In the genomic region with DNA sequence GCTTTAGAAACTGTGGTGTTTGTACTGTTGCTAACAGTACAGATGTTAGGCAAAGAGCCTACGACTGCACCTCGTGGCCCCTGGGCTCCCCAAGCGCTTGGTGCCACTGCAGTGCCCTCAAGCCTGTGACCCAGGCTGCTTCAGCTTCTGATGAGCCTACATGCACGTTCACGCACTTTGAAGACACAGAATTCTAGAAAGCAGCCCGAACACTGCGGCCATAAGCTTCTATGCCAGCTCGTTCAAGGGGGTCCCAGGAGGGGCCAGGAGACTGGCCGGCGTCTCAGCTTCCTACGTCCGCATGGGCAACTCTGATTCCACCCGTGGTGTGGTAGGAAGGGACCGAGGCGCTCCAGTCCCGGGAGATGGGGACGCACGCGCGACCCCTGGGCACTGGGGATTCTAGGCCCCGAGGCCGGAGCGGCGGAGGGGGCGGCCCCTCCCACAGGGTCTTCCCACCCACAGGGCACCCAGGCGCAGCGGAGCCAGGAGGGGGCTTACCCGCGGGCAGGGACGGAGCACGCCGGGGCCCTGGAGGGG, we compare ENCODE assay signal across 8 cellular contexts. TPM values are rescaled to one million over a fixed set of nuclear protein-coding genes. Genes with fewer than 3 reads are reported as not detected.
DNase-seq lines count a peak whose midpoint lies in the region; ATAC-seq, FAIRE-seq and TF ChIP-seq lines count a peak whose summit lies in the region.

No MANE protein-coding gene starts in this region.

- H4K20me1 ChIP-seq in H1 (replicated peaks in 1 of 2; ENCODE audit: control insufficient read depth in 1 of 2, insufficient read depth in 2 of 2, low read length in 2 of 2) (peaks cover 0 to 2% of the 10 kb centered on the region in 2 experiments), neural cell (ENCODE audit: insufficient read depth) (no peaks in the 10 kb centered on the region)

- H3K36me3 Mint-ChIP-seq in CD4-positive, alpha-beta memory T cell, result no peaks in the 10 kb centered on the region

- H3K4me3 Mint-ChIP-seq in CD4-positive, alpha-beta memory T cell, result peak overlapping the region in 6 of 8 donors; percentile 12 to 60 (median 43)

- H3K79me1 ChIP-seq in H1 (ENCODE audit: low read depth, low read length), result peaks cover 6% of the 10 kb centered on the region; the same call in 1 of the 2 replicates

- no peak for FAIRE-seq in H1 (lab: Jason Lieb, UNC)

- no peaks in the 10 kb centered on the region for H3K36me3 ChIP-seq in CD4-positive, alpha-beta memory T cell (ENCODE audit: insufficient read depth, low read length)
- H3K36me3 ChIP-seq in H1 (ENCODE audit: control insufficient read depth in 2 of 4, insufficient read depth in 4 of 4, low read length in 3 of 4) (peaks cover 0 to 8% (median 0%) of the 10 kb centered on the region in 4 experiments; a peak in 3 of 8 replicates), neural cell (ENCODE audit: insufficient read depth, low read length) (no peaks in the 10 kb centered on the region)

- POLR2A ChIA-PET in CD4-positive, alpha-beta memory T cell (lab: Charles Lee; ENCODE audit: partially characterized antibody), result no interaction called here
- POLR2A ChIA-PET in H1 (lab: Charles Lee; ENCODE audit: partially characterized antibody), result interaction anchor here (0.6 to 1.4 kb wide), 10 partner anchors 7 to 116 kb away, joined by 3 to 6 read pairs (median 4); no protein-coding TSS in a partner anchor

- peak overlapping the region; percentile 34 for H2BK120ac ChIP-seq in H1 (replicated peaks; ENCODE audit: low read depth, low read length)

- DNase-seq in CD4-positive, alpha-beta memory T cell, result no peak
- DNase-seq in NCI-H69 (lab: John Stamatoyannopoulos, UW), result peak; percentile 52
- DNase-seq in H1 (ENCODE audit: low read depth in 1 of 2, low spot score in 2 of 2), result no peak
- no peak for DNase-seq in LoVo (ENCODE audit: low spot score)
- DNase-seq in T1000 (lab: John Stamatoyannopoulos, UW), result no peak

- no peak for TF ChIP-seq RAD21 in H1 (IDR thresholded peaks at IDR 0.05 in 1 of 2, conservative IDR thresholded peaks at IDR 0.05 in 1 of 2; ENCODE audit: low read depth in 2 of 2, low read length in 2 of 2)
- no peak for TF ChIP-seq RAD21 in neural cell (conservative IDR thresholded peaks at IDR 0.05)

- no peaks in the 10 kb centered on the region for H3F3A ChIP-seq in neural cell (ENCODE audit: insufficient read depth, low read length, poor library complexity, severe bottlenecking)

- no peaks in the 10 kb centered on the region for H3K9me3 ChIP-seq in CD4-positive, alpha-beta memory T cell (ENCODE audit: control insufficient read depth in 1 of 2, low read length in 2 of 2)
- H3K9me3 ChIP-seq in H1 (ENCODE audit: insufficient read depth in 2 of 2, low read depth in 1 of 2, low read length in 1 of 2) (no peaks in the 10 kb centered on the region), neural cell (ENCODE audit: low read length) (no peaks in the 10 kb centered on the region)

- no peak for TF ChIP-seq EP300 in H1 (IDR thresholded peaks at IDR 0.05; ENCODE audit: borderline replicate concordance in 1 of 2, low read depth in 2 of 2, low read length in 2 of 2)
- no peak for TF ChIP-seq EP300 in neural cell (conservative IDR thresholded peaks at IDR 0.05; ENCODE audit: poor library complexity, severe bottlenecking)

- H3K9ac ChIP-seq in H1 (replicated peaks in 1 of 4; ENCODE audit: extremely low read depth in 1 of 4, low read depth in 3 of 4, low read length in 3 of 4) (peak overlapping the region in 3 of 4 experiments; percentile 2 to 62 (median 60); a peak in 5 of 7 replicates), neural cell (ENCODE audit: low read length) (peak overlapping the region; percentile 23)

- H3K27me3 Mint-ChIP-seq in CD4-positive, alpha-beta memory T cell, result peaks cover 18 to 30% of the 10 kb centered on the region in 2 donors

- H3K4me2 ChIP-seq in H1 (ENCODE audit: insufficient read depth in 1 of 2, low read depth in 2 of 2, low read length in 2 of 2), result peak overlapping the region; percentile 83
- no peak overlapping the region for H3K4me2 ChIP-seq in neural cell (ENCODE audit: low read length)

- H3K79me2 ChIP-seq in H1 (ENCODE audit: control insufficient read depth in 1 of 2, insufficient read depth in 2 of 2, low read length in 2 of 2) (no peaks in the 10 kb centered on the region), neural cell (replicated peaks; ENCODE audit: insufficient read depth, low read length) (no peaks in the 10 kb centered on the region)

- intact Hi-C loops in CD4-positive, alpha-beta memory T cell (cut with micrococcal nuclease), result no loop called here

- no peak overlapping the region for H3K23ac ChIP-seq in H1 (ENCODE audit: insufficient read length)

- H3K9me2 ChIP-seq in neural cell (ENCODE audit: insufficient read depth, low read length), result no peaks in the 10 kb centered on the region

- peaks cover 7% of the 10 kb centered on the region for H3K4me1 ChIP-seq in CD4-positive, alpha-beta memory T cell (ENCODE audit: insufficient read depth, low read length)
- H3K4me1 ChIP-seq in H1 (replicated peaks in 1 of 4; ENCODE audit: control insufficient read depth in 3 of 4, insufficient read depth in 4 of 4, low read length in 3 of 4), result peaks cover 0 to 2% (median 0%) of the 10 kb centered on the region in 4 experiments; a peak in 2 of 7 replicates

- no peak overlapping the region for H2BK5ac ChIP-seq in H1 (ENCODE audit: low read depth, low read length)

- ATAC-seq in HG03196 (IDR thresholded peaks at IDR 0.05; ENCODE audit: unreplicated experiment) (no peak), HG03354 (IDR thresholded peaks at IDR 0.05; ENCODE audit: poor library complexity, severe bottlenecking, unreplicated experiment) (no peak)

- peaks cover 3% of the 10 kb centered on the region; the same call in 1 of the 2 replicates for H3K23me2 ChIP-seq in H1 (ENCODE audit: low read depth, low read length)

- H3K56ac ChIP-seq in H1 (replicated peaks; ENCODE audit: insufficient read length, low read depth, low read length), result no peak overlapping the region

- 14% methylated on average over 23 of the region's 32 CpGs; no CpG with 5 or more reads in 1 of the 2 experiments for WGBS in H1 (ENCODE audit: extremely low coverage in 1 of 2, insufficient coverage in 1 of 2, insufficient read length in 1 of 2, insufficient replicate concordance in 2 of 2, low coverage in 1 of 2, low lambda C conversion rate in 2 of 2, missing lambda C conversion rate in 1 of 2), 2 experiments

- H2AFZ ChIP-seq in H1 (ENCODE audit: low read length) (no peak overlapping the region), neural cell (ENCODE audit: low read depth, low read length) (no peak overlapping the region)

- H4K8ac ChIP-seq in H1 (ENCODE audit: extremely low read depth, insufficient read depth, low read length), result peak overlapping the region; percentile 85; the same call in 1 of the 2 replicates

- peak overlapping the region; percentile 6 for H4K5ac ChIP-seq in H1 (ENCODE audit: insufficient read length, low read depth, low read length)

- H2BK12ac ChIP-seq in H1 (ENCODE audit: low read depth, low read length), result no peak overlapping the region

- TF ChIP-seq CTCF in H1 (IDR thresholded peaks at IDR 0.05; ENCODE audit: control extremely low read depth in 1 of 3, insufficient read depth in 1 of 3, low read depth in 1 of 3, low read length in 3 of 3), result no peak
- TF ChIP-seq CTCF in neural cell (IDR thresholded peaks at IDR 0.05; ENCODE audit: poor library complexity, severe bottlenecking), result no peak

- H3K27ac Mint-ChIP-seq in CD4-positive, alpha-beta memory T cell, result no peak overlapping the region

- H2BK20ac ChIP-seq in H1 (ENCODE audit: low read length), result no peak overlapping the region

- CTCF ChIA-PET in CD4-positive, alpha-beta memory T cell (lab: Charles Lee; ENCODE audit: partially characterized antibody), result no interaction called here
- CTCF ChIA-PET in H1 (lab: Charles Lee; ENCODE audit: partially characterized antibody), result interaction anchor here (0.7 to 2.0 kb wide), 4 partner anchors 15 to 441 kb away, joined by 3 to 6 read pairs (median 4); no protein-coding TSS in a partner anchor

- no peak overlapping the region for H2AK5ac ChIP-seq in H1 (ENCODE audit: low read depth, low read length)

- H2BK15ac ChIP-seq in H1 (ENCODE audit: low read length), result no peak overlapping the region

- H3K4me1 Mint-ChIP-seq in CD4-positive, alpha-beta memory T cell, result peaks cover 0 to 8% (median under 1%) of the 10 kb centered on the region in 4 donors

- peaks cover 11% of the 10 kb centered on the region for H3K27me3 ChIP-seq in CD4-positive, alpha-beta memory T cell (ENCODE audit: insufficient read depth, low read length)
- H3K27me3 ChIP-seq in H1 (replicated peaks in 1 of 4; ENCODE audit: control insufficient read depth in 3 of 4, extremely low read depth in 1 of 4, insufficient read depth in 3 of 4, low read length in 3 of 4) (no peaks in the 10 kb centered on the region), neural cell (ENCODE audit: insufficient read depth, low read depth, low read length) (peaks cover 17% of the 10 kb centered on the region)

- peaks cover 0 to 2% (median 0%) of the 10 kb centered on the region in 8 donors for H3K9me3 Mint-ChIP-seq in CD4-positive, alpha-beta memory T cell

- no peak overlapping the region for H3K14ac ChIP-seq in H1 (ENCODE audit: insufficient read length)

- 0 out of 2 replicates have a peak overlapping the region, but pooled peaks have one; percentile 14 for H3K18ac ChIP-seq in H1 (ENCODE audit: extremely low read depth, low read length)

- no peak overlapping the region for H3K4me3 ChIP-seq in CD4-positive, alpha-beta memory T cell (ENCODE audit: low read length in 2 of 2)
- H3K4me3 ChIP-seq in H1 (ENCODE audit: extremely low read depth in 1 of 4, insufficient read depth in 2 of 4, low read depth in 3 of 4, low read length in 4 of 4), result peak overlapping the region; percentile 61 to 74 (median 66)
- H3K4me3 ChIP-seq in neural cell (ENCODE audit: low read length), result peak overlapping the region; percentile 68

- TF ChIP-seq POLR2A in H1 (IDR thresholded peaks at IDR 0.05; ENCODE audit: control extremely low read depth in 1 of 2, low read depth in 2 of 2, low read length in 2 of 2), result no peak

- no peak overlapping the region for H3K4ac ChIP-seq in H1 (replicated peaks; ENCODE audit: insufficient read length, low read depth, low read length)

- H3K27ac ChIP-seq in CD4-positive, alpha-beta memory T cell (ENCODE audit: low read depth, low read length), result no peak overlapping the region
- H3K27ac ChIP-seq in H1 (ENCODE audit: low read depth, low read length) (no peak overlapping the region), neural cell (ENCODE audit: low read length) (no peak overlapping the region)

- H4K91ac ChIP-seq in H1 (replicated peaks; ENCODE audit: insufficient read length, low read length), result peak overlapping the region; percentile 52

RNA-seq across cellular contexts. Expression of gene MYO5C, which starts 0.7 kb away (rescaled TPM):
- total RNA-seq in CD4-positive, alpha-beta memory T cell, result under 1 TPM; 0.19 to 0.29 TPM
- under 1 TPM in 1 of 2 donors, not detected in 1; 0.29 TPM for polyA plus RNA-seq in CD4-positive, alpha-beta memory T cell
- total RNA-seq in H1 (2021; fragmentation: NEBNext Ultra II Directional; extraction: Animal tissue kit (Norgen Biotek cat#: 25700)), result 25.0 and 26.7 TPM in 2 replicates
- polyA plus RNA-seq in H1 (2011; rRNA removed) (7.7 and 8.2 TPM in 2 replicates), neural cell (0.44 and 0.77 TPM in 2 replicates)
- 9.7 TPM for polyA plus RNA-seq in H1 (2011; cell fraction: cytosol; rRNA removed)
- 38.5 TPM for polyA plus RNA-seq in H1 (2011; cell fraction: nucleus; rRNA removed)
- 11.7 to 14.7 TPM (median 13.8 TPM) in 4 replicates for polyA plus RNA-seq in H1 (2012, experiment 1 of 2)
- polyA plus RNA-seq in H1 (2012, experiment 2 of 2), result 0.83 TPM
- 8.6 TPM for polyA plus RNA-seq in H1 (2013, experiment 1 of 2)
- 7.7 TPM for polyA plus RNA-seq in H1 (2013, experiment 2 of 2)
- polyA minus RNA-seq in H1 (2011; rRNA and poly(A)+ RNA removed), result 60.7 and 75.9 TPM in 2 replicates
- 19.1 TPM for polyA minus RNA-seq in H1 (2011; cell fraction: cytosol; rRNA and poly(A)+ RNA removed)
- 70.1 TPM for polyA minus RNA-seq in H1 (2011; cell fraction: nucleus; rRNA and poly(A)+ RNA removed)
- polyA minus RNA-seq in neural cell, result 2.2 and 2.7 TPM in 2 replicates

Comparison
In these comparisons a context has a peak if more than half of its experiments do, and no peak if none do; other contexts are left out.
1. H3K4me3 ChIP-seq: peak in H1 (4 of 4) and neural cell (single experiment); none in CD4-positive, alpha-beta memory T cell (0 of 2).